In genomic region chr7:97971990-97972943, GRCh38 we compare ENCODE assay signal across 8 cellular contexts. TPM values are rescaled to one million over a fixed set of nuclear protein-coding genes. Genes with fewer than 3 reads are reported as not detected.
DNase-seq lines count a peak whose midpoint lies in the region; ATAC-seq and TF ChIP-seq lines count a peak whose summit lies in the region.

No MANE protein-coding gene starts in this region.

- CTCF ChIA-PET in Panc1 (lab: Charles Lee) = interaction anchor here (0.7 kb wide), 2 partner anchors 485 to 498 kb away, joined by 3 to 7 read pairs; no protein-coding TSS in a partner anchor

- peak; percentile 66 for DNase-seq in DMS79 treated with DMSO at 0.1 percent for 48 hours (lab: John Stamatoyannopoulos, UW)
- peak; percentile 41 for DNase-seq in Panc1 (ENCODE audit: low read depth, low spot score)
- peak; percentile 73 to 74 for DNase-seq in activated T-helper 1 cell treated with anti-CD3 and anti-CD28 coated beads, Interleukin-2, amount 50 U/mL, for 16 hours (ENCODE audit: low read depth in 1 of 2, low spot score in 1 of 2)
- DNase-seq in fibroblast of mammary gland (ENCODE audit: low read depth) = peak; percentile 62
- DNase-seq in natural killer cell treated with Interleukin-12 subunit alpha and Interleukin-12 subunit beta and Interleukin-15 and Interleukin-18, amount 100 ng/mL, for 72 hours (ENCODE audit: low spot score) = peak; percentile 91
- DNase-seq in stimulated activated naive CD8-positive, alpha-beta T cell treated with anti-CD3 and anti-CD28 coated beads, Interleukin-15, Interleukin-2, amounts not matched to agents 100 U/mL and 50 U/mL, for 24 hours = peak; percentile 88

- POLR2A ChIA-PET in Panc1 (lab: Charles Lee) = interaction anchor here (0.6 to 1.1 kb wide), 2 partner anchors 39 to 1978 kb away, joined by 3 to 6 read pairs; no protein-coding TSS in a partner anchor

- peaks cover 4% of the 10 kb centered on the region for H3K36me3 Mint-ChIP-seq in IgD-negative memory B cell
- no peaks in the 10 kb centered on the region for H3K36me3 Mint-ChIP-seq in natural killer cell treated with Interleukin-12 subunit alpha and Interleukin-12 subunit beta and Interleukin-15 and Interleukin-18, amount 100 ng/mL, for 72 hours

- H3K27ac Mint-ChIP-seq in IgD-negative memory B cell = peak overlapping the region; percentile 73 to 96 (median 93)
- peak overlapping the region; percentile 94 to 96 for H3K27ac Mint-ChIP-seq in natural killer cell treated with Interleukin-12 subunit alpha and Interleukin-12 subunit beta and Interleukin-15 and Interleukin-18, amount 100 ng/mL, for 72 hours

- peaks cover 6 to 15% (median 11%) of the 10 kb centered on the region in 3 donors for H3K4me1 Mint-ChIP-seq in IgD-negative memory B cell
- peaks cover 11 to 14% of the 10 kb centered on the region in 2 donors for H3K4me1 Mint-ChIP-seq in natural killer cell treated with Interleukin-12 subunit alpha and Interleukin-12 subunit beta and Interleukin-15 and Interleukin-18, amount 100 ng/mL, for 72 hours (ENCODE audit: low read depth in 2 of 2)

- H3K36me3 ChIP-seq in Panc1 (ENCODE audit: control insufficient read depth, insufficient read depth, low read length) = peaks cover 5% of the 10 kb centered on the region

- H3K4me1 ChIP-seq in Panc1 (ENCODE audit: control insufficient read depth, insufficient read depth, low read length) = no peaks in the 10 kb centered on the region

- no TSS peak for BruUV-seq in Panc1 (replicated peaks; lab: Mats Ljungman, UMichigan)

- in situ Hi-C loops in Panc1 (cut with HindIII; ENCODE audit: low pct_unique_long_range_greater_than_20kb, low sequenced_read_pairs) = no loop called here

- H3K4me3 Mint-ChIP-seq in IgD-negative memory B cell = peak overlapping the region; percentile 91 to 99 (median 95)
- peak overlapping the region; percentile 98 for H3K4me3 Mint-ChIP-seq in natural killer cell treated with Interleukin-12 subunit alpha and Interleukin-12 subunit beta and Interleukin-15 and Interleukin-18, amount 100 ng/mL, for 72 hours

- H3K4me3 ChIP-seq in Panc1 (ENCODE audit: low read depth in 2 of 2, low read length in 2 of 2) = peak overlapping the region; percentile 81 to 83
- H3K4me3 ChIP-seq in fibroblast of mammary gland (ENCODE audit: control insufficient read depth, low read depth, low read length) = peak overlapping the region; percentile 69

- H3K27me3 Mint-ChIP-seq in IgD-negative memory B cell = peaks cover 4% of the 10 kb centered on the region
- H3K27me3 Mint-ChIP-seq in natural killer cell treated with Interleukin-12 subunit alpha and Interleukin-12 subunit beta and Interleukin-15 and Interleukin-18, amount 100 ng/mL, for 72 hours = no peaks in the 10 kb centered on the region

- H3K27me3 ChIP-seq in Panc1 (ENCODE audit: control insufficient read depth, insufficient read depth, low read length) = no peaks in the 10 kb centered on the region

- no peaks in the 10 kb centered on the region for H3K9me3 ChIP-seq in Panc1 (ENCODE audit: control insufficient read depth, insufficient read depth, low read depth, low read length)

- peak; percentile 98 for ATAC-seq in GM21529 (IDR thresholded peaks at IDR 0.05; ENCODE audit: unreplicated experiment)
- ATAC-seq in Panc1 = peak; percentile 97
- peak; percentile 95 to 97 for ATAC-seq in natural killer cell treated with Interleukin-12 subunit alpha and Interleukin-12 subunit beta and Interleukin-15 and Interleukin-18, amount 100 ng/mL, for 72 hours
- ATAC-seq in stimulated activated naive CD8-positive, alpha-beta T cell treated with anti-CD3 and anti-CD28 coated beads, Interleukin-15, Interleukin-2, amounts not matched to agents 100 U/mL and 50 U/mL, for 24 hours = peak; percentile 97

- intact Hi-C loops in Panc1 (cut with micrococcal nuclease; ENCODE audit: unreplicated experiment) = no loop called here

- H3K27ac ChIP-seq in Panc1 (ENCODE audit: low read length) = peak overlapping the region; percentile 84

- no peaks in the 10 kb centered on the region for H3K9me3 Mint-ChIP-seq in IgD-negative memory B cell
- H3K9me3 Mint-ChIP-seq in natural killer cell treated with Interleukin-12 subunit alpha and Interleukin-12 subunit beta and Interleukin-15 and Interleukin-18, amount 100 ng/mL, for 72 hours = no peaks in the 10 kb centered on the region

- TF ChIP-seq CTCF in Panc1 (IDR thresholded peaks at IDR 0.05) (peak; percentile 65), fibroblast of mammary gland (conservative IDR thresholded peaks at IDR 0.05; ENCODE audit: control insufficient read depth, insufficient read depth, low read depth, low read length) (peak; percentile 28)

RNA-seq across cellular contexts. Expression of gene OCM2, which starts 17.7 kb away (rescaled TPM):
- not detected for polyA plus RNA-seq in IgD-negative memory B cell
- not detected for total RNA-seq in Panc1 (2021; ENCODE audit: unreplicated experiment)
- not detected for polyA plus RNA-seq in Panc1 (2012; ENCODE audit: insufficient read length)
- total RNA-seq in natural killer cell treated with Interleukin-12 subunit alpha and Interleukin-12 subunit beta and Interleukin-15 and Interleukin-18, amount 100 ng/mL, for 72 hours = not detected

Comparison
In these comparisons a context has a peak if more than half of its experiments do, and no peak if none do; other contexts are left out.
1. Peak in every context shown above with its lines: DNase-seq, ATAC-seq, H3K4me3 ChIP-seq and H3K27ac ChIP-seq.
2. DNase-seq: peak in every context shown above with its lines; median percentile 91 in natural killer cell treated with Interleukin-12 subunit alpha and Interleukin-12 subunit beta and Interleukin-15 and Interleukin-18, amount 100 ng/mL, for 72 hours; 88 in stimulated activated naive CD8-positive, alpha-beta T cell treated with anti-CD3 and anti-CD28 coated beads, Interleukin-15, Interleukin-2, amounts not matched to agents 100 U/mL and 50 U/mL, for 24 hours; 74 in activated T-helper 1 cell treated with anti-CD3 and anti-CD28 coated beads, Interleukin-2, amount 50 U/mL, for 16 hours; 66 in DMS79 treated with DMSO at 0.1 percent for 48 hours; 62 in fibroblast of mammary gland; 41 in Panc1.